Comparison of ENCODE assay signal across 26 cellular contexts in genomic region chr9:120544441-120544840, GRCh38.
"Had no signal": no experiment of that assay in that cellular context is flagged by ENCODE, and none has a peak within 500 bp of the region (broad histone marks: within the 10 kb centered on the region; RNA-seq: fewer than 3 reads in every experiment).

No MANE protein-coding gene starts in this region.

- H3K4me1 Mint-ChIP-seq: activated CD4-positive, alpha-beta T cell treated with anti-CD3 and anti-CD28 coated beads, Interleukin-2, amount 10 ng/mL, durations not matched to agents 7 days and 5 days; activated naive CD4-positive, alpha-beta T cell treated with anti-CD3 and anti-CD28 coated beads, Interleukin-2, amount 10 ng/mL, durations not matched to agents 7 days and 5 days had no signal

- ATAC-seq: body of pancreas, Right ventricle myocardium inferior had no signal

- H3K27me3 Mint-ChIP-seq: activated CD4-positive, alpha-beta memory T cell treated with anti-CD3 and anti-CD28 coated beads for 36 hours; activated CD4-positive, alpha-beta T cell treated with anti-CD3 and anti-CD28 coated beads, Interleukin-2, amount 10 ng/mL, durations not matched to agents 7 days and 5 days; activated naive CD4-positive, alpha-beta T cell treated with anti-CD3 and anti-CD28 coated beads, Interleukin-2, amount 10 ng/mL, durations not matched to agents 7 days and 5 days; activated naive CD8-positive, alpha-beta T cell treated with anti-CD3 and anti-CD28 coated beads for 36 hours had no signal

- H3K4me3 Mint-ChIP-seq: activated CD4-positive, alpha-beta memory T cell treated with anti-CD3 and anti-CD28 coated beads for 36 hours; activated CD4-positive, alpha-beta T cell treated with anti-CD3 and anti-CD28 coated beads, Interleukin-2, amount 10 ng/mL, durations not matched to agents 7 days and 5 days; activated naive CD4-positive, alpha-beta T cell treated with anti-CD3 and anti-CD28 coated beads, Interleukin-2, amount 10 ng/mL, durations not matched to agents 7 days and 5 days; activated naive CD8-positive, alpha-beta T cell treated with anti-CD3 and anti-CD28 coated beads for 36 hours had no signal

- DNase-seq: activated CD4-positive, alpha-beta memory T cell treated with anti-CD3 and anti-CD28 coated beads for 36 hours; activated CD4-positive, alpha-beta T cell treated with anti-CD3 and anti-CD28 coated beads, Interleukin-2, amount 10 ng/mL, durations not matched to agents 7 days and 5 days; activated CD4-positive, CD25-positive, alpha-beta regulatory T cell; activated CD8-positive, alpha-beta memory T cell treated with anti-CD3 and anti-CD28 coated beads for 24 hours; activated gamma-delta T cell treated with Interleukin-2 at 50 U/mL for 16 hours; activated naive CD4-positive, alpha-beta T cell treated with anti-CD3 and anti-CD28 coated beads, Interleukin-2, amount 10 ng/mL, durations not matched to agents 7 days and 5 days; activated naive CD8-positive, alpha-beta T cell treated with anti-CD3 and anti-CD28 coated beads for 36 hours; activated T-cell treated with anti-CD3 and anti-CD28 coated beads, Interleukin-2, amount 50 U/mL, for 48 hours; adrenal gland; body of pancreas; IMR-90; Kasumi-1; KBM-7; NCI-H1092; NCI-H1417; NCI-H2029 treated with DMSO at 0.1 percent for 48 hours; NCI-H345; NCI-H510A; NCI-H526 treated with DMSO at 0.1 percent for 48 hours; NCI-H82; RPMI8226; SK-N-SH; T-helper 1 cell had no signal

- H3K9me3 Mint-ChIP-seq: activated CD4-positive, alpha-beta memory T cell treated with anti-CD3 and anti-CD28 coated beads for 36 hours; activated CD4-positive, alpha-beta T cell treated with anti-CD3 and anti-CD28 coated beads, Interleukin-2, amount 10 ng/mL, durations not matched to agents 7 days and 5 days; activated naive CD4-positive, alpha-beta T cell treated with anti-CD3 and anti-CD28 coated beads, Interleukin-2, amount 10 ng/mL, durations not matched to agents 7 days and 5 days; activated naive CD8-positive, alpha-beta T cell treated with anti-CD3 and anti-CD28 coated beads for 36 hours; activated T-helper 2 cell treated with anti-CD3 and anti-CD28 coated beads, Interferon-gamma antibody, Interleukin-2, Interleukin-4, amounts not matched to agents 10 μg/mL and 5 μg/mL and 100 μg/mL, durations not matched to agents 14 hours and 24 hours and 36 hours had no signal

- H3K4me2 ChIP-seq: SK-N-SH had no signal

- H3K27ac ChIP-seq: adrenal gland, body of pancreas, VCaP had no signal

- H3K4me1 ChIP-seq: adrenal gland, body of pancreas had no signal

- H3K9ac ChIP-seq: SK-N-SH had no signal

- H3K4me3 ChIP-seq: adrenal gland, body of pancreas had no signal

- H3K27ac Mint-ChIP-seq: activated CD4-positive, alpha-beta memory T cell treated with anti-CD3 and anti-CD28 coated beads for 36 hours; activated CD4-positive, alpha-beta T cell treated with anti-CD3 and anti-CD28 coated beads, Interleukin-2, amount 10 ng/mL, durations not matched to agents 7 days and 5 days; activated naive CD4-positive, alpha-beta T cell treated with anti-CD3 and anti-CD28 coated beads, Interleukin-2, amount 10 ng/mL, durations not matched to agents 7 days and 5 days; activated naive CD8-positive, alpha-beta T cell treated with anti-CD3 and anti-CD28 coated beads for 36 hours; activated T-helper 2 cell treated with anti-CD3 and anti-CD28 coated beads, Interferon-gamma antibody, Interleukin-2, Interleukin-4, amounts not matched to agents 10 μg/mL and 5 μg/mL and 100 μg/mL, durations not matched to agents 14 hours and 24 hours and 36 hours had no signal

- H3K27me3 ChIP-seq: adrenal gland, body of pancreas had no signal

- H3K9me3 ChIP-seq: adrenal gland, body of pancreas, SK-N-SH had no signal
